In genomic region chr6:24788031-24788665, GRCh38 we compare ENCODE assay signal across 1 cellular context.
TF ChIP-seq lines count a peak whose summit lies in the region.

No MANE protein-coding gene starts in this region.

TF ChIP-seq in K562, 482 proteins besides CTCF, POLR2A, EP300 and RAD21 (continued from another document):
- TF ChIP-seq E2F5 (CRISPR knock-in tag; IDR thresholded peaks at IDR 0.05) = no peak
